ENCODE assay signal across 9 cellular contexts in the genomic region with DNA sequence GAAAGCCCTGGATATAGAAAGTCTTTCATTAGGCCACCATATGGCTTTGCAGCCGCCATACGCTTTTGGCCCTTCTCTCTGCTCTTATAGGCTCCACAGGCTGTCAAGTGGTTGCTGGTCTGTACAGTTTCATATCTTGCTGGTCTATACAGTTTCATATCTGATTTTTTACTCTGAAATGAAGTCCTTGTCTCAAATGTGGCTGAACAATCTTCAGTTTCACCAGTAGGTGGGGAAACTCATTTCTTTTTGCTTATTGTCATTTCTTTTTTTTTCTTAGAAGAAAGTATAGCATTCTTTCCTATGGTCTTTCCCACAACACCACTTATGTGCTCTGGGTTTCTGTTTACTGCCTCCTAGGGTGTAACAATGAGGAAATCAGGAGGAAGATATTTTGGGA.
DNase-seq lines count a peak whose midpoint lies in the region; ATAC-seq, FAIRE-seq and TF ChIP-seq lines count a peak whose summit lies in the region.
"Had no signal": no experiment of that assay in that cellular context is flagged by ENCODE, and none has a peak within 500 bp of the region (broad histone marks: within the 10 kb centered on the region; RNA-seq: fewer than 3 reads in every experiment).

No MANE protein-coding gene starts in this region.

- H3K9me3 ChIP-seq in BE2C (no peaks in the 10 kb centered on the region), MM.1S (replicated peaks; ENCODE audit: insufficient read depth, low read length) (no peaks in the 10 kb centered on the region)

- H3K4me1 ChIP-seq in BE2C: no peaks in the 10 kb centered on the region
- peaks cover 4% of the 10 kb centered on the region; the same call in 1 of the 2 replicates for H3K4me1 ChIP-seq in MM.1S (ENCODE audit: low read length)

- H3F3A ChIP-seq in MM.1S (ENCODE audit: insufficient read depth, low read length): no peaks in the 10 kb centered on the region

- no peaks in the 10 kb centered on the region for H3K9me2 ChIP-seq in MM.1S (replicated peaks; ENCODE audit: insufficient read depth, low read length)

- no peak overlapping the region for H3K4me2 ChIP-seq in MM.1S (ENCODE audit: low read depth, low read length)

- no peaks in the 10 kb centered on the region for H4K20me1 ChIP-seq in MM.1S (ENCODE audit: insufficient read depth, low read length)

- H3K79me2 ChIP-seq in MM.1S (ENCODE audit: low read length): no peaks in the 10 kb centered on the region

- no peak for FAIRE-seq in frontal cortex (lab: Jason Lieb, UNC)

- ATAC-seq in GM21825 (IDR thresholded peaks at IDR 0.05; ENCODE audit: unreplicated experiment): peak; percentile 58
- no peak for ATAC-seq in HG02678 (IDR thresholded peaks at IDR 0.05; ENCODE audit: unreplicated experiment)

- H3K4me3 ChIP-seq in BE2C (ENCODE audit: low read depth, low read length): no peak overlapping the region
- no peak overlapping the region for H3K4me3 ChIP-seq in MM.1S (ENCODE audit: low read length)
- H3K4me3 ChIP-seq in choroid plexus epithelial cell (ENCODE audit: low read depth, low read length): no peak overlapping the region

- no peak overlapping the region for H2AFZ ChIP-seq in MM.1S (ENCODE audit: low read length)

- no peak overlapping the region for H3K27ac ChIP-seq in MM.1S (ENCODE audit: low read length)

- TF ChIP-seq CTCF in BE2C (IDR thresholded peaks at IDR 0.05; ENCODE audit: low read depth, low read length): peak; percentile 36; the same call in 1 of the 2 replicates
- TF ChIP-seq CTCF in MM.1S (IDR thresholded peaks at IDR 0.05; ENCODE audit: low read length): peak; percentile 36
- peak; percentile 19 for TF ChIP-seq CTCF in choroid plexus epithelial cell (conservative IDR thresholded peaks at IDR 0.05; ENCODE audit: low read depth, low read length)

- DNase-seq in BE2C (no peak), MM.1S (peak; percentile 53), choroid plexus epithelial cell (ENCODE audit: low read depth) (peak; percentile 8), NCI-H345 treated with DMSO at 0.1 percent for 48 hours (lab: John Stamatoyannopoulos, UW; ENCODE audit: unreplicated experiment) (no peak), NCI-H2171 (lab: John Stamatoyannopoulos, UW) (no peak), frontal cortex (ENCODE audit: low spot score in 2 of 2) (no peak)
- DNase-seq: Calu3 had no signal

- no peaks in the 10 kb centered on the region for H3K27me3 ChIP-seq in BE2C
- no peaks in the 10 kb centered on the region for H3K27me3 ChIP-seq in MM.1S (replicated peaks; ENCODE audit: insufficient read depth, low read length)

- H3K36me3 ChIP-seq in BE2C (no peaks in the 10 kb centered on the region), MM.1S (replicated peaks; ENCODE audit: insufficient read depth, low read length) (no peaks in the 10 kb centered on the region)

- no peak overlapping the region for H3K9ac ChIP-seq in MM.1S (ENCODE audit: low read length)

Comparison
In these comparisons a context has a peak if more than half of its experiments do, and no peak if none do; other contexts are left out.
1. DNase-seq: peak in MM.1S (single experiment) and choroid plexus epithelial cell (single experiment); none in BE2C (single experiment), NCI-H345 treated with DMSO at 0.1 percent for 48 hours (single experiment), NCI-H2171 (single experiment) and frontal cortex (0 of 2).
2. Peak in every context shown above with its lines, with median percentiles within 50 percentile points of each other: CTCF ChIP-seq.